8 cellular contexts compared by ENCODE assay signal in genomic region chr19:54209748-54210494, GRCh38. TPM values are rescaled to one million over a fixed set of nuclear protein-coding genes. Genes with fewer than 3 reads are reported as not detected.
A peak's percentile ranks its signal among the peaks of the same experiment; 100 is the strongest.
DNase-seq lines count a peak whose midpoint lies in the region; ATAC-seq lines count a peak whose summit lies in the region.

No MANE protein-coding gene starts in this region.

- no peaks in the 10 kb centered on the region for H3K9me3 ChIP-seq in MG63

- H3K27me3 Mint-ChIP-seq in stimulated activated naive B cell treated with anti-CD40 and anti-IgM and Interleukin-4, amounts not matched to agents 10 μg/mL and 1 μg/mL and 100 μg/mL, for 72 hours, result no peaks in the 10 kb centered on the region

- H3K27ac Mint-ChIP-seq in stimulated activated naive B cell treated with anti-CD40 and anti-IgM and Interleukin-4, amounts not matched to agents 10 μg/mL and 1 μg/mL and 100 μg/mL, for 72 hours, result peak overlapping the region; percentile 99

- peaks cover 54 to 65% of the 10 kb centered on the region in 2 donors for H3K4me1 Mint-ChIP-seq in stimulated activated naive B cell treated with anti-CD40 and anti-IgM and Interleukin-4, amounts not matched to agents 10 μg/mL and 1 μg/mL and 100 μg/mL, for 72 hours

- H3K27me3 ChIP-seq in MG63, result no peaks in the 10 kb centered on the region

- H3K36me3 Mint-ChIP-seq in stimulated activated naive B cell treated with anti-CD40 and anti-IgM and Interleukin-4, amounts not matched to agents 10 μg/mL and 1 μg/mL and 100 μg/mL, for 72 hours, result peaks cover 60 to 74% of the 10 kb centered on the region in 2 donors

- peaks cover 61% of the 10 kb centered on the region for H3K36me3 ChIP-seq in MG63

- peak overlapping the region; percentile 84 for H3K27ac ChIP-seq in cingulate gyrus (ENCODE audit: low read depth, low read length)

- peak overlapping the region; percentile 57 to 62 for H3K4me3 Mint-ChIP-seq in stimulated activated naive B cell treated with anti-CD40 and anti-IgM and Interleukin-4, amounts not matched to agents 10 μg/mL and 1 μg/mL and 100 μg/mL, for 72 hours

- H3K9me3 Mint-ChIP-seq in stimulated activated naive B cell treated with anti-CD40 and anti-IgM and Interleukin-4, amounts not matched to agents 10 μg/mL and 1 μg/mL and 100 μg/mL, for 72 hours, result peaks cover 0 to 5% of the 10 kb centered on the region in 2 donors

- ATAC-seq in left lobe of liver (peak; percentile 79), HG03521 (IDR thresholded peaks at IDR 0.05; ENCODE audit: unreplicated experiment) (no peak), HG02973 (IDR thresholded peaks at IDR 0.05; ENCODE audit: unreplicated experiment) (no peak)
- ATAC-seq in stimulated activated naive B cell treated with anti-CD40 and anti-IgM and Interleukin-4, amounts not matched to agents 10 μg/mL and 1 μg/mL and 100 μg/mL, for 72 hours (replicated peaks), result no peak

- peak; percentile 94 for DNase-seq in DMS153 (lab: John Stamatoyannopoulos, UW)
- peak; percentile 95 for DNase-seq in MG63
- peak; percentile 88 to 91 for DNase-seq in SHP77 (lab: John Stamatoyannopoulos, UW)
- peak; percentile 98 for DNase-seq in left lobe of liver (ENCODE audit: low spot score)
- no peak for DNase-seq in stimulated activated naive B cell treated with anti-CD40 and anti-IgM and Interleukin-4, amounts not matched to agents 10 μg/mL and 1 μg/mL and 100 μg/mL, for 72 hours

- no peak overlapping the region for H3K4me3 ChIP-seq in MG63

RNA-seq across cellular contexts. Expression of gene RPS9, which starts 9.3 kb away (rescaled TPM):
- total RNA-seq in MG63 (2014; rRNA removed; shearing (Covaris generic); ENCODE audit: low replicate concordance), result 3,013 and 3,637 TPM in 2 replicates
- 482 TPM for total RNA-seq in left lobe of liver

RNA-seq across cellular contexts. Expression of gene LILRB3, which starts 12.9 kb away (rescaled TPM):
- not detected in 2 replicates for total RNA-seq in MG63 (2014; rRNA removed; shearing (Covaris generic); ENCODE audit: low replicate concordance)
- 1.2 TPM for total RNA-seq in left lobe of liver

RNA-seq across cellular contexts. Expression of gene TSEN34, which starts 18.8 kb away (rescaled TPM):
- 68.7 and 103 TPM in 2 replicates for total RNA-seq in MG63 (2014; rRNA removed; shearing (Covaris generic); ENCODE audit: low replicate concordance)
- total RNA-seq in left lobe of liver, result 17.4 TPM

RNA-seq across cellular contexts. Expression of gene MBOAT7, which starts 20.5 kb away (rescaled TPM):
- total RNA-seq in MG63 (2014; rRNA removed; shearing (Covaris generic); ENCODE audit: low replicate concordance), result 15.7 and 43.2 TPM in 2 replicates
- 34.3 TPM for total RNA-seq in left lobe of liver

RNA-seq across cellular contexts. Expression of gene LILRA6, which starts 32.7 kb away (rescaled TPM):
- not detected in 2 replicates for total RNA-seq in MG63 (2014; rRNA removed; shearing (Covaris generic); ENCODE audit: low replicate concordance)
- 0.75 TPM for total RNA-seq in left lobe of liver
